8 cellular contexts compared by ENCODE assay signal in genomic region chr17:78839173-78839761, GRCh38. TPM values are rescaled to one million over a fixed set of nuclear protein-coding genes. Genes with fewer than 3 reads are reported as not detected.
DNase-seq lines count a peak whose midpoint lies in the region; ATAC-seq and TF ChIP-seq lines count a peak whose summit lies in the region.

No MANE protein-coding gene starts in this region.

- no peak overlapping the region for H2BK5ac ChIP-seq in H9 (ENCODE audit: insufficient read length, low read length)

- peaks cover 29 to 40% (median 36%) of the 10 kb centered on the region in 3 experiments for H3K36me3 Mint-ChIP-seq in H9 (ENCODE audit: insufficient read depth in 1 of 3, low read depth in 3 of 3)
- H3K36me3 Mint-ChIP-seq in activated naive CD4-positive, alpha-beta T cell treated with anti-CD3 and anti-CD28 coated beads, Interleukin-2, amount 50 U/mL, for 24 hours: peaks cover 19% of the 10 kb centered on the region

- H3K4ac ChIP-seq in H9 (ENCODE audit: low read depth, low read length): no peak overlapping the region

- H3K4me2 ChIP-seq in H9 (ENCODE audit: insufficient read depth, insufficient read length, low read length): peak overlapping the region; percentile 94

- H3K4me1 ChIP-seq in A673 (ENCODE audit: insufficient read depth, low read length, poor library complexity, severe bottlenecking): no peaks in the 10 kb centered on the region
- no peaks in the 10 kb centered on the region for H3K4me1 ChIP-seq in H9 (ENCODE audit: insufficient read depth, low read length)
- H3K4me1 ChIP-seq in testis: peaks cover 14% of the 10 kb centered on the region

- intact Hi-C loops in A673 (cut with micrococcal nuclease; ENCODE audit: unreplicated experiment) (no loop called here), testis (cut with DNase I; ENCODE audit: low total_unique reads) (no loop called here)

- peaks cover 2% of the 10 kb centered on the region; the same call in 1 of the 2 replicates for H3K27me3 Mint-ChIP-seq in H9 (ENCODE audit: low read depth)
- H3K27me3 Mint-ChIP-seq in activated naive CD4-positive, alpha-beta T cell treated with anti-CD3 and anti-CD28 coated beads, Interleukin-2, amount 50 U/mL, for 24 hours: no peaks in the 10 kb centered on the region

- H3K27ac ChIP-seq in A673 (ENCODE audit: low read depth, low read length, poor library complexity, severe bottlenecking) (peak overlapping the region; percentile 96), H9 (ENCODE audit: insufficient read length, low read depth, low read length) (no peak overlapping the region), testis (peak overlapping the region; percentile 98 to 99)

- H3K27me3 ChIP-seq in A673 (replicated peaks; ENCODE audit: insufficient read depth, low read depth, low read length, poor library complexity): no peaks in the 10 kb centered on the region
- no peaks in the 10 kb centered on the region for H3K27me3 ChIP-seq in H9 (ENCODE audit: insufficient read depth, low read length)
- H3K27me3 ChIP-seq in testis: no peaks in the 10 kb centered on the region

- no peak overlapping the region for H2AFZ ChIP-seq in H9 (ENCODE audit: low read length)

- WGBS in H9 (ENCODE audit: extremely low coverage, insufficient read length, low lambda C conversion rate): no CpG with 5 or more reads among the region's 13 CpGs
- WGBS in testis, 2 donors: 17 to 23% methylated on average over 13 of the region's 13 CpGs

- TF ChIP-seq CTCF in A673 (conservative IDR thresholded peaks at IDR 0.05; ENCODE audit: low read depth, low read length) (no peak), H9 (conservative IDR thresholded peaks at IDR 0.05) (no peak), testis (IDR thresholded peaks at IDR 0.05) (no peak)

- H3K9ac ChIP-seq in H9 (ENCODE audit: extremely low read depth, insufficient read length, low read length): peak overlapping the region; percentile 86

- CTCF ChIA-PET in A673 (lab: Charles Lee): no interaction called here

- H3K14ac ChIP-seq in H9 (ENCODE audit: insufficient read depth, low read length): peak overlapping the region; percentile 86; the same call in 1 of the 2 replicates

- H2AK5ac ChIP-seq in H9 (ENCODE audit: insufficient read length, low read length): no peak overlapping the region

- no peak overlapping the region for H4K91ac ChIP-seq in H9 (ENCODE audit: insufficient read length, low read depth, low read length)

- H2BK12ac ChIP-seq in H9 (ENCODE audit: insufficient read length, low read depth, low read length): no peak overlapping the region

- POLR2A ChIA-PET in A673 (lab: Charles Lee; ENCODE audit: low non-redundant PET): no interaction called here

- ATAC-seq in GM18520 (IDR thresholded peaks at IDR 0.05; ENCODE audit: unreplicated experiment) (no peak), GM19035 (IDR thresholded peaks at IDR 0.05; ENCODE audit: unreplicated experiment) (no peak)

- no peak overlapping the region for H3K23ac ChIP-seq in H9 (ENCODE audit: insufficient read length, low read depth, low read length)

- H3K79me1 ChIP-seq in H9 (ENCODE audit: insufficient read depth, low read depth, low read length, poor library complexity, severe bottlenecking): peaks cover 3% of the 10 kb centered on the region

- peaks cover 4% of the 10 kb centered on the region for H3K23me2 ChIP-seq in H9 (ENCODE audit: insufficient read length, low read depth, low read length, poor library complexity, severe bottlenecking)

- H3K18ac ChIP-seq in H9 (ENCODE audit: insufficient read length, low read depth, low read length): no peak overlapping the region

- H4K8ac ChIP-seq in H9 (replicated peaks; ENCODE audit: insufficient read length, low read depth, low read length): no peak overlapping the region

- no peak overlapping the region for H3T11ph ChIP-seq in H9 (ENCODE audit: low read length)

- no peak for TF ChIP-seq POLR2A in testis (IDR thresholded peaks at IDR 0.05)

- peaks cover 22% of the 10 kb centered on the region in 2 experiments for H3K4me1 Mint-ChIP-seq in H9
- H3K4me1 Mint-ChIP-seq in activated naive CD4-positive, alpha-beta T cell treated with anti-CD3 and anti-CD28 coated beads, Interleukin-2, amount 50 U/mL, for 24 hours: peaks cover 47% of the 10 kb centered on the region

- H3K9me3 ChIP-seq in A673 (ENCODE audit: low read depth, low read length, poor library complexity, severe bottlenecking): no peaks in the 10 kb centered on the region
- no peaks in the 10 kb centered on the region for H3K9me3 ChIP-seq in H9 (ENCODE audit: control insufficient read depth, low read depth, low read length)
- H3K9me3 ChIP-seq in testis: no peaks in the 10 kb centered on the region

- DNase-seq in A673 (ENCODE audit: low spot score): no peak
- DNase-seq in H9: no peak
- peak; percentile 49 for DNase-seq in iris pigment epithelial cell (ENCODE audit: low read depth)
- DNase-seq in testis: no peak
- no peak for DNase-seq in NCI-H1105 treated with DMSO at 0.1 percent for 48 hours (lab: John Stamatoyannopoulos, UW)

- BruUV-seq in A673 (replicated peaks; lab: Mats Ljungman, UMichigan): TSS peak; percentile 29

- H3K4me3 Mint-ChIP-seq in H9: peak overlapping the region; percentile 89 to 91
- H3K4me3 Mint-ChIP-seq in activated naive CD4-positive, alpha-beta T cell treated with anti-CD3 and anti-CD28 coated beads, Interleukin-2, amount 50 U/mL, for 24 hours: peak overlapping the region; percentile 95

- peaks cover 42% of the 10 kb centered on the region for H3K36me3 ChIP-seq in A673 (ENCODE audit: insufficient read depth, low read length, poor library complexity, severe bottlenecking)
- no peaks in the 10 kb centered on the region for H3K36me3 ChIP-seq in testis (ENCODE audit: low read depth, missing control alignments)

- H3K27ac Mint-ChIP-seq in H9: peak overlapping the region in 2 of 3 experiments; percentile 10 to 96; a peak in 4 of 7 replicates
- H3K27ac Mint-ChIP-seq in activated naive CD4-positive, alpha-beta T cell treated with anti-CD3 and anti-CD28 coated beads, Interleukin-2, amount 50 U/mL, for 24 hours: peak overlapping the region; percentile 89

- no peak overlapping the region for H3K56ac ChIP-seq in H9 (ENCODE audit: insufficient read length, low read depth, low read length)

- H4K20me1 ChIP-seq in H9 (ENCODE audit: control insufficient read depth, insufficient read depth, insufficient read length): no peaks in the 10 kb centered on the region

- H3K79me2 ChIP-seq in H9 (ENCODE audit: insufficient read depth, low read length): peaks cover 20% of the 10 kb centered on the region; the same call in 1 of the 2 replicates

- H3K4me3 ChIP-seq in A673 (ENCODE audit: low read depth, low read length, poor library complexity, severe bottlenecking) (peak overlapping the region; percentile 81), testis (peak overlapping the region; percentile 97 to 98)

- H2BK20ac ChIP-seq in H9 (ENCODE audit: low read depth, low read length, poor library complexity, severe bottlenecking): no peak overlapping the region

- H2BK120ac ChIP-seq in H9 (ENCODE audit: low read depth, low read length, poor library complexity, severe bottlenecking): no peak overlapping the region

- no peak overlapping the region for H4K5ac ChIP-seq in H9 (ENCODE audit: insufficient read length, low read depth, low read length)

- no peak overlapping the region for H2BK15ac ChIP-seq in H9 (ENCODE audit: low read depth, low read length)

- no peaks in the 10 kb centered on the region for H3K9me3 Mint-ChIP-seq in H9
- no peaks in the 10 kb centered on the region for H3K9me3 Mint-ChIP-seq in activated naive CD4-positive, alpha-beta T cell treated with anti-CD3 and anti-CD28 coated beads, Interleukin-2, amount 50 U/mL, for 24 hours

RNA-seq across cellular contexts. Expression of gene USP36, which starts 1.3 kb away (rescaled TPM):
- total RNA-seq in A673 (2021) (58.4 and 74.9 TPM in 2 replicates), H9 (2021) (101 and 106 TPM in 2 replicates), testis (10 to 100 TPM; 77.5 to 79.8 TPM)
- polyA plus RNA-seq in testis (ENCODE audit: insufficient read depth, low read depth, low replicate concordance): 32.8 TPM

RNA-seq across cellular contexts. Expression of gene CYTH1, which starts 57.2 kb away (rescaled TPM):
- total RNA-seq in A673 (2021) (17.9 and 24.6 TPM in 2 replicates), H9 (2021) (9.7 and 11.2 TPM in 2 replicates), testis (10 to 100 TPM; 42.2 to 47.9 TPM)
- 40.8 TPM for polyA plus RNA-seq in testis (ENCODE audit: insufficient read depth, low read depth, low replicate concordance)
